8 cellular contexts compared by ENCODE assay signal in the genomic region with DNA sequence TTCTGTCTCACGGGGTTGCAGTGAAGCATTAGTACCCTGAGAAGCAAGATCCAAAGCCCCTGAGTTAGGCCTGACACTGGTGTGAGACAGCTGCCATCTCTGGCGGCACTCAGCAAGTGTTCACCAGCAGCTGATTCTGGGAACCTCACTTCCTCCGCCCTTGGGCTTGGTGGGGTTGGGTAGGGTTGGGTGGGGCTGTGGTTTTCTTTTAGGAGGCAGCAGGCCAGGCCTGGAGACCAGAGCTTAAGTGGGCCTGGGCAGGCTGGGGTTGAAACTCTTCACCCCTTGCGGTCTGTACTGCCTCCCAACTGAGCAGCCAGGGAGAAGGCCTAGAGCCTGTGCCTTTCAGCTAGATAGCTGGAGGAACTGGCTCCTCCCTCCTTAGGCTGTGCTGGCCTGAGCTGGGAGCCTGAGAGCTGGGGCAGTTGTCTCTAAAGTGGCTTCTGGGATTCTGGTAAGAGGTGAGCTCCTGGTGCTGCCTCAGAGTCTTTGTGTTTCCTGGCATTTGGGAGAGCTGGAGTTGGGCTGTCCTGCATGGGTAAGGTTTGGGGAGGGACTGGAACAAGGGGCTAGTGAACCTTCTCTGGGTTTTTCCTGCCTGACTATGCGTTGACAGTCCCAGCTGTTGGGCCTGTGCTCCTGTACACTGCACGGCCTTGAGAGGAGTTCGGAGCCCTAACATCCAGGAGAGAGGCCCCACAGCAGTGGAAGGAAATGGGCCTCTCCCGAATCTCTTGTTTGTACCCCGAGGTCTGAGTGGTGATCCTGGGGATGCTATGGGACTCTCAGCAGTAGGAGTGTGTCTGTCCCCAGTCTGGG. TPM values are rescaled to one million over a fixed set of nuclear protein-coding genes. Genes with fewer than 3 reads are reported as not detected.
DNase-seq lines count a peak whose midpoint lies in the region; ATAC-seq and TF ChIP-seq lines count a peak whose summit lies in the region.

No MANE protein-coding gene starts in this region.

- TF ChIP-seq CTCF in GM10248 (IDR thresholded peaks at IDR 0.05; ENCODE audit: control extremely low read depth, extremely low read depth, low read depth, missing control alignments) (no peak), KMS-11 (conservative IDR thresholded peaks at IDR 0.05; ENCODE audit: low read depth, low read length) (no peak), tibial nerve (IDR thresholded peaks at IDR 0.05) (peak in 1 of 5 experiments; percentile 26)

- H3K27me3 ChIP-seq in KMS-11 (ENCODE audit: insufficient read depth, low read depth) (no peaks in the 10 kb centered on the region), duodenal mucosa (ENCODE audit: control insufficient read depth in 1 of 2, insufficient read depth in 2 of 2, low read length in 2 of 2) (no peaks in the 10 kb centered on the region), mucosa of stomach (ENCODE audit: control insufficient read depth, insufficient read depth, low read length) (no peaks in the 10 kb centered on the region), tibial nerve (no peaks in the 10 kb centered on the region)

- no peak overlapping the region for H2AFZ ChIP-seq in KMS-11 (ENCODE audit: low read depth)

- H3K27ac ChIP-seq in KMS-11, result peak overlapping the region; percentile 37; the same call in 1 of the 2 replicates
- H3K27ac ChIP-seq in duodenal mucosa (ENCODE audit: low read depth, low read length), result peak overlapping the region; percentile 12
- peak overlapping the region; percentile 67 to 99 (median 87) for H3K27ac ChIP-seq in tibial nerve

- H3K4me1 ChIP-seq in KMS-11 (ENCODE audit: low read depth, poor library complexity, severe bottlenecking) (peaks cover 56% of the 10 kb centered on the region), duodenal mucosa (ENCODE audit: control insufficient read depth in 1 of 2, insufficient read depth in 2 of 2, low read length in 2 of 2) (peaks cover 84 to 87% of the 10 kb centered on the region in 2 donors), mucosa of stomach (ENCODE audit: control insufficient read depth, insufficient read depth, low read length) (peaks cover 85% of the 10 kb centered on the region), tibial nerve (peaks cover 0 to 91% (median 85%) of the 10 kb centered on the region in 4 donors)

- H3K9ac ChIP-seq in KMS-11 (no peak overlapping the region; the same call in 1 of the 2 replicates), duodenal mucosa (ENCODE audit: low read depth in 1 of 2, low read length in 2 of 2) (peak overlapping the region; percentile 45 to 58), mucosa of stomach (ENCODE audit: low read length) (peak overlapping the region; percentile 42)

- peak in 1 of 2 donors; percentile 44 for TF ChIP-seq EP300 in tibial nerve (IDR thresholded peaks at IDR 0.05)

- CTCF ChIA-PET in GM10248 (lab: Yijun Ruan, JAX), result interaction anchor here (0.6 to 50.4 kb wide), 10 partner anchors 8 to 138 kb away, joined by 3 to 1060 read pairs (median 6); no protein-coding TSS in a partner anchor

- POLR2A ChIA-PET in GM10248 (lab: Yijun Ruan, JAX), result interaction anchor here (0.6 to 1.1 kb wide), 3 partner anchors 10 to 411 kb away, joined by 3 read pairs; no protein-coding TSS in a partner anchor

- H3K4me2 ChIP-seq in KMS-11, result peak overlapping the region; percentile 58; the same call in 1 of the 2 replicates

- H3K4me3 ChIP-seq in KMS-11 (IDR thresholded peaks at IDR 0.05; ENCODE audit: insufficient read depth, low read depth, low read length) (no peak overlapping the region), duodenal mucosa (ENCODE audit: low read depth in 1 of 2, low read length in 2 of 2) (peak overlapping the region; percentile 19 to 51), mucosa of stomach (ENCODE audit: low read length) (no peak overlapping the region), tibial nerve (peak overlapping the region in 3 of 4 donors; percentile 0 to 70 (median 24))

- H3K9me3 ChIP-seq in duodenal mucosa (ENCODE audit: control insufficient read depth in 1 of 2, low read length in 2 of 2) (no peaks in the 10 kb centered on the region), mucosa of stomach (ENCODE audit: control insufficient read depth, low read length) (no peaks in the 10 kb centered on the region), tibial nerve (no peaks in the 10 kb centered on the region)

- H3K36me3 ChIP-seq in KMS-11 (ENCODE audit: insufficient read depth) (no peaks in the 10 kb centered on the region), duodenal mucosa (ENCODE audit: control insufficient read depth in 1 of 2, insufficient read depth in 2 of 2, low read length in 2 of 2) (no peaks in the 10 kb centered on the region), mucosa of stomach (ENCODE audit: control insufficient read depth, insufficient read depth, low read length) (no peaks in the 10 kb centered on the region), tibial nerve (no peaks in the 10 kb centered on the region)

- TF ChIP-seq POLR2A in tibial nerve (IDR thresholded peaks at IDR 0.05), result peak in 1 of 2 donors; percentile 28

- DNase-seq in GM10248 (ENCODE audit: extremely low spot score) (peak; percentile 73), tibial nerve (ENCODE audit: low spot score in 2 of 2) (peak; percentile 58 to 61), amniotic stem cell (lab: John Stamatoyannopoulos, UW) (no peak)
- DNase-seq in activated CD4-positive, alpha-beta T cell treated with anti-CD3 and anti-CD28 coated beads for 4 hours, result peak; percentile 57 to 65

- ATAC-seq in GM21723 (IDR thresholded peaks at IDR 0.05; ENCODE audit: unreplicated experiment), result peak; percentile 44

- H4K20me1 ChIP-seq in KMS-11 (ENCODE audit: insufficient read depth), result no peaks in the 10 kb centered on the region

- 18 to 41% methylated on average over 8 to 9 of the region's 9 CpGs for WGBS in tibial nerve, 2 donors

- H3K79me2 ChIP-seq in KMS-11 (ENCODE audit: insufficient read depth, low read depth), result peaks cover 20% of the 10 kb centered on the region; the same call in 1 of the 2 replicates

RNA-seq across cellular contexts. Expression of gene TSPAN14, which starts 5.1 kb away (rescaled TPM):
- 100 to 1,000 TPM; 123 to 163 (median 150) TPM for total RNA-seq in tibial nerve

RNA-seq across cellular contexts. Expression of gene PRXL2A, which starts 50.9 kb away (rescaled TPM):
- 100 to 1,000 TPM in 3 of 4 donors, 10 to 100 TPM in 1; 94.5 to 176 (median 128) TPM for total RNA-seq in tibial nerve

Comparison
In these comparisons a context has a peak if more than half of its experiments do, and no peak if none do; other contexts are left out.
1. H3K27ac ChIP-seq: peak in every context shown above with its lines; median percentile 87 in tibial nerve; 37 in KMS-11; 12 in duodenal mucosa.
2. H3K4me3 ChIP-seq: peak in duodenal mucosa (2 of 2) and tibial nerve (3 of 4); none in KMS-11 (single experiment) and mucosa of stomach (single experiment).